13 cellular contexts compared by ENCODE assay signal in genomic region chr5:172873513-172873912, GRCh38. TPM values are rescaled to one million over a fixed set of nuclear protein-coding genes. Genes with fewer than 3 reads are reported as not detected.
A peak's percentile ranks its signal among the peaks of the same experiment; 100 is the strongest.
DNase-seq lines count a peak whose midpoint lies in the region; ATAC-seq and TF ChIP-seq lines count a peak whose summit lies in the region.
"Had no signal": no experiment of that assay in that cellular context is flagged by ENCODE, and none has a peak within 500 bp of the region (broad histone marks: within the 10 kb centered on the region; RNA-seq: fewer than 3 reads in every experiment).

No MANE protein-coding gene starts in this region.

- H3K27me3 Mint-ChIP-seq in glutamatergic neuron (ENCODE audit: unreplicated experiment): peaks cover 10% of the 10 kb centered on the region

- peak overlapping the region; percentile 82 to 97 (median 92) for H3K27ac ChIP-seq in heart right ventricle
- H3K27ac ChIP-seq in rectal smooth muscle tissue (ENCODE audit: low read depth, low read length): peak overlapping the region; percentile 95
- H3K27ac ChIP-seq in aorta (ENCODE audit: low read depth in 1 of 2, low read length in 2 of 2): peak overlapping the region; percentile 79 to 94

- H3K36me3 Mint-ChIP-seq in glutamatergic neuron (ENCODE audit: unreplicated experiment): no peaks in the 10 kb centered on the region

- DNase-seq in heart right ventricle (no peak), Right ventricle myocardium superior (no peak), glutamatergic neuron (no peak), aorta (no peak), NCI-H1694 (lab: John Stamatoyannopoulos, UW) (no peak), foreskin melanocyte (no peak)
- DNase-seq: activated naive CD4-positive, alpha-beta T cell treated with anti-CD3 and anti-CD28 coated beads, Interleukin-2, amount 50 U/mL, for 16 hours; DMS79; NCI-H1436; NCI-H524; stimulated activated CD4-positive, alpha-beta T cell treated with anti-CD3 and anti-CD28 coated beads, Interleukin-4, amount 100 ng/mL, for 24 hours had no signal

- peak overlapping the region; percentile 2 for H3K27ac Mint-ChIP-seq in glutamatergic neuron (ENCODE audit: unreplicated experiment)

- TF ChIP-seq CTCF in heart right ventricle (IDR thresholded peaks at IDR 0.05) (no peak), glutamatergic neuron (IDR thresholded peaks at IDR 0.05; ENCODE audit: partially characterized antibody, unreplicated experiment) (no peak)

- H3K9me3 Mint-ChIP-seq in glutamatergic neuron (ENCODE audit: unreplicated experiment): peaks cover 11% of the 10 kb centered on the region

- peaks cover 36% of the 10 kb centered on the region for H3K4me1 Mint-ChIP-seq in glutamatergic neuron (ENCODE audit: low read depth, unreplicated experiment)

- 59 to 60% methylated on average over 3 of the region's 3 CpGs for WGBS in heart right ventricle, 2 donors
- 32 to 35% methylated on average over 3 of the region's 3 CpGs for WGBS in aorta, 2 donors

- H3K36me3 ChIP-seq in heart right ventricle: no peaks in the 10 kb centered on the region
- no peaks in the 10 kb centered on the region for H3K36me3 ChIP-seq in rectal smooth muscle tissue (ENCODE audit: control insufficient read depth, insufficient read depth, low read length)
- peaks cover 0 to 1% of the 10 kb centered on the region in 2 donors for H3K36me3 ChIP-seq in aorta (ENCODE audit: control insufficient read depth in 1 of 2, insufficient read depth in 2 of 2, low read length in 1 of 2)

- no peak for ATAC-seq in heart right ventricle
- ATAC-seq in Right ventricle myocardium superior (ENCODE audit: poor library complexity): no peak
- ATAC-seq in aorta (ENCODE audit: low FRiP score): no peak
- no peak for ATAC-seq in GM19455 (IDR thresholded peaks at IDR 0.05; ENCODE audit: unreplicated experiment)

- H3K4me3 Mint-ChIP-seq in glutamatergic neuron (ENCODE audit: unreplicated experiment): no peak overlapping the region

- peaks cover 53 to 97% (median 83%) of the 10 kb centered on the region in 9 donors for H3K4me1 ChIP-seq in heart right ventricle
- H3K4me1 ChIP-seq in rectal smooth muscle tissue (ENCODE audit: control insufficient read depth, insufficient read depth, low read length): peaks cover 45% of the 10 kb centered on the region
- peaks cover 0 to 3% of the 10 kb centered on the region in 2 donors for H3K4me1 ChIP-seq in aorta (ENCODE audit: control insufficient read depth in 1 of 2, insufficient read depth in 2 of 2, low read length in 2 of 2)

- intact Hi-C loops in heart right ventricle (cut with DNase I): loop anchor here in 2 of 10 donors (2.0 to 5.0 kb wide), 2 partner anchors 31 to 101 kb away; partner anchors contain the start of gene DUSP1 (in 1 of the 2)
- intact Hi-C loops in Right ventricle myocardium superior (cut with DNase I): loop anchor here (5.0 kb wide), 1 partner anchor 106 kb away; no protein-coding TSS in a partner anchor
- intact Hi-C loops in aorta (cut with DNase I): loop anchor here (2.0 to 5.0 kb wide), 2 partner anchors 29 to 101 kb away; partner anchors contain the start of gene DUSP1 (in 1 of the 2)

- H3K9ac ChIP-seq in rectal smooth muscle tissue (ENCODE audit: low read length): peak overlapping the region; percentile 2

- no peaks in the 10 kb centered on the region for H3K9me3 ChIP-seq in heart right ventricle
- no peaks in the 10 kb centered on the region for H3K9me3 ChIP-seq in aorta (ENCODE audit: control insufficient read depth, low read length)

- peak overlapping the region in 2 of 10 donors; percentile 5 to 17 for H3K4me3 ChIP-seq in heart right ventricle
- no peak overlapping the region for H3K4me3 ChIP-seq in rectal smooth muscle tissue (ENCODE audit: low read length)
- no peak overlapping the region for H3K4me3 ChIP-seq in aorta (ENCODE audit: low read length in 2 of 2)

- H3K27me3 ChIP-seq in heart right ventricle (no peaks in the 10 kb centered on the region), rectal smooth muscle tissue (ENCODE audit: control insufficient read depth, insufficient read depth, low read length) (no peaks in the 10 kb centered on the region), aorta (ENCODE audit: control insufficient read depth in 1 of 2, insufficient read depth in 2 of 2, low read length in 1 of 2) (no peaks in the 10 kb centered on the region)

RNA-seq across cellular contexts. Expression of gene ERGIC1, which starts 39.5 kb away (rescaled TPM):
- total RNA-seq in heart right ventricle (10 to 100 TPM; 60.3 to 91.9 (median 74.2) TPM), Right ventricle myocardium superior (75.5 TPM), glutamatergic neuron (ENCODE audit: unreplicated experiment) (76.2 TPM), aorta (100 to 1,000 TPM; 135 to 170 TPM)
- polyA plus RNA-seq in heart right ventricle (10 to 100 TPM; 48.0 to 64.9 TPM), aorta (100 to 1,000 TPM; 122 to 125 TPM)
